Comparison of ENCODE assay signal across 25 cellular contexts in genomic region chr22:27564806-27565205, GRCh38.
DNase-seq lines count a peak whose midpoint lies in the region; ATAC-seq and TF ChIP-seq lines count a peak whose summit lies in the region.
"Had no signal": no experiment of that assay in that cellular context is flagged by ENCODE, and none has a peak within 500 bp of the region (broad histone marks: within the 10 kb centered on the region; RNA-seq: fewer than 3 reads in every experiment).

No MANE protein-coding gene starts in this region.

- ATAC-seq in GM18870 (IDR thresholded peaks at IDR 0.05; ENCODE audit: unreplicated experiment), result no peak
- ATAC-seq in GM21825 (IDR thresholded peaks at IDR 0.05; ENCODE audit: unreplicated experiment), result no peak
- ATAC-seq: A549, K562 had no signal

- H3K23ac ChIP-seq in neuronal stem cell (ENCODE audit: low read depth, low read length, poor library complexity), result no peak overlapping the region

- peak overlapping the region; percentile 1 for H3K9ac ChIP-seq in neuronal stem cell (ENCODE audit: low read depth, low read length, poor library complexity)
- H3K9ac ChIP-seq: BLaER1 treated with 17β-estradiol and CSF1 and Interleukin-3, amounts not matched to agents 10 nM and 100 nM had no signal

- no peak overlapping the region for H2AK5ac ChIP-seq in neuronal stem cell (ENCODE audit: low read depth, low read length)

- H3K27ac Mint-ChIP-seq in MCF 10A (ENCODE audit: low read depth, unreplicated experiment), result no peak overlapping the region
- H3K27ac Mint-ChIP-seq: CD4-positive, alpha-beta T cell had no signal

- H3K4me3 Mint-ChIP-seq in MCF 10A (ENCODE audit: unreplicated experiment), result no peak overlapping the region
- H3K4me3 Mint-ChIP-seq: CD4-positive, alpha-beta T cell had no signal

- H4K8ac ChIP-seq in neuronal stem cell (ENCODE audit: low read depth, low read length), result no peak overlapping the region

- H3K27me3 ChIP-seq in breast epithelium, result no peaks in the 10 kb centered on the region
- H3K27me3 ChIP-seq in neuronal stem cell (ENCODE audit: control insufficient read depth in 3 of 3, insufficient read depth in 3 of 3, low read depth in 1 of 3, low read length in 3 of 3), result no peaks in the 10 kb centered on the region
- H3K27me3 ChIP-seq: BLaER1 treated with 17β-estradiol and CSF1 and Interleukin-3, amounts not matched to agents 10 nM and 100 nM; MG63 had no signal

- H2BK5ac ChIP-seq in neuronal stem cell (ENCODE audit: low read length), result no peak overlapping the region

- H3K79me1 ChIP-seq in neuronal stem cell (ENCODE audit: low read depth, low read length), result no peaks in the 10 kb centered on the region

- no peak overlapping the region for H3K4me2 ChIP-seq in neuronal stem cell (ENCODE audit: insufficient read depth, low read length, poor library complexity, severe bottlenecking)
- H3K4me2 ChIP-seq: A549; BLaER1 treated with 17β-estradiol and CSF1 and Interleukin-3, amounts not matched to agents 10 nM and 100 nM had no signal

- TF ChIP-seq CTCF in MCF 10A (IDR thresholded peaks at IDR 0.05; ENCODE audit: unreplicated experiment) (no peak), breast epithelium (IDR thresholded peaks at IDR 0.05) (no peak), epithelial cell of esophagus (IDR thresholded peaks at IDR 0.05; ENCODE audit: insufficient read depth, low read depth, low read length, missing control alignments) (no peak)

- CTCF ChIA-PET in MCF 10A (lab: Yijun Ruan, JAX), result interaction anchor here (0.6 kb wide), 1 partner anchor 127 kb away, joined by 3 read pairs; no protein-coding TSS in a partner anchor

- H3K27me3 Mint-ChIP-seq in MCF 10A (ENCODE audit: insufficient read depth, unreplicated experiment), result peaks cover 16% of the 10 kb centered on the region

- H3K9me3 Mint-ChIP-seq in MCF 10A (ENCODE audit: unreplicated experiment), result peaks cover 7% of the 10 kb centered on the region
- H3K9me3 Mint-ChIP-seq: CD4-positive, alpha-beta T cell had no signal

- H2BK15ac ChIP-seq in neuronal stem cell (ENCODE audit: low read length), result no peak overlapping the region

- no peaks in the 10 kb centered on the region for H3K4me1 ChIP-seq in breast epithelium
- peaks cover 5 to 23% of the 10 kb centered on the region in 2 donors for H3K4me1 ChIP-seq in neuronal stem cell (ENCODE audit: control insufficient read depth in 2 of 2, insufficient read depth in 1 of 2, low read depth in 1 of 2, low read length in 2 of 2)
- H3K4me1 ChIP-seq: A549 had no signal

- BruUV-seq in MCF 10A (replicated peaks; lab: Mats Ljungman, UMichigan), result no TSS peak

- H3K18ac ChIP-seq in neuronal stem cell (ENCODE audit: low read length), result peak overlapping the region; percentile 6

- H3K27ac ChIP-seq in breast epithelium (no peak overlapping the region), neuronal stem cell (replicated peaks; ENCODE audit: low read length) (no peak overlapping the region)
- H3K27ac ChIP-seq: A549; BLaER1 treated with 17β-estradiol and CSF1 and Interleukin-3, amounts not matched to agents 10 nM and 100 nM; SJSA1 had no signal

- no peak overlapping the region for H4K91ac ChIP-seq in neuronal stem cell (ENCODE audit: low read depth, low read length, poor library complexity)

- H2BK12ac ChIP-seq in neuronal stem cell (ENCODE audit: low read length), result no peak overlapping the region

- TF ChIP-seq POLR2A in breast epithelium (IDR thresholded peaks at IDR 0.05), result no peak

- no peak overlapping the region for H2AFZ ChIP-seq in neuronal stem cell (ENCODE audit: low read length)

- DNase-seq in MCF 10A (ENCODE audit: unreplicated experiment), result peak; percentile 4
- no peak for DNase-seq in breast epithelium (ENCODE audit: low spot score in 2 of 2)
- DNase-seq in epithelial cell of esophagus (ENCODE audit: low read depth), result peak; percentile 70
- no peak for DNase-seq in neuronal stem cell (ENCODE audit: low spot score)
- DNase-seq in hepatic stellate cell (ENCODE audit: low spot score), result no peak
- DNase-seq: AML-193; CD4-positive, alpha-beta T cell; HCEC 1CT; Kasumi-1; MG63; NCI-H1417; NCI-H1694; NCI-H2029 treated with DMSO at 0.1 percent for 48 hours; NCI-H2171; NCI-H226; NCI-H524; NCI-H748 treated with DMSO at 0.1 percent for 48 hours; Right ventricle myocardium superior; RPMI8226 had no signal

- H2BK120ac ChIP-seq in neuronal stem cell (ENCODE audit: low read depth, low read length), result no peak overlapping the region

- H3K36me3 Mint-ChIP-seq in MCF 10A (ENCODE audit: insufficient read depth, unreplicated experiment), result no peaks in the 10 kb centered on the region

- H3K9me3 ChIP-seq in breast epithelium (no peaks in the 10 kb centered on the region), neuronal stem cell (replicated peaks in 1 of 2; ENCODE audit: control insufficient read depth in 2 of 2, insufficient read depth in 1 of 2, low read depth in 1 of 2, low read length in 2 of 2) (peaks cover 2 to 4% of the 10 kb centered on the region in 2 donors)
- H3K9me3 ChIP-seq: A549, MG63 had no signal

- H3K4me3 ChIP-seq in breast epithelium (no peak overlapping the region), epithelial cell of esophagus (ENCODE audit: low read length) (no peak overlapping the region), neuronal stem cell (ENCODE audit: low read length in 2 of 2) (no peak overlapping the region)
- H3K4me3 ChIP-seq: A549; BLaER1 treated with 17β-estradiol and CSF1 and Interleukin-3, amounts not matched to agents 10 nM and 100 nM; K562; MG63; SJSA1 had no signal

- no peak overlapping the region for H3K14ac ChIP-seq in neuronal stem cell (ENCODE audit: low read length)

- no peaks in the 10 kb centered on the region for H3K4me1 Mint-ChIP-seq in MCF 10A (ENCODE audit: insufficient read depth, unreplicated experiment)

- POLR2A ChIA-PET in MCF 10A (lab: Yijun Ruan, JAX), result no interaction called here

- H3K4ac ChIP-seq in neuronal stem cell (ENCODE audit: low read length), result no peak overlapping the region

- intact Hi-C loops in MCF 10A (cut with micrococcal nuclease), result no loop called here
- intact Hi-C loops in breast epithelium (cut with DNase I; ENCODE audit: low total_unique reads), result no loop called here

- WGBS in neuronal stem cell (ENCODE audit: extremely low coverage in 2 of 2, insufficient read length in 2 of 2, insufficient replicate concordance in 1 of 2), 2 donors, result no CpG with 5 or more reads among the region's 2 CpGs

- H3K36me3 ChIP-seq in breast epithelium, result no peaks in the 10 kb centered on the region
- H3K36me3 ChIP-seq in neuronal stem cell (replicated peaks in 1 of 2; ENCODE audit: control insufficient read depth in 2 of 2, insufficient read depth in 2 of 2, low read length in 2 of 2), result no peaks in the 10 kb centered on the region
- H3K36me3 ChIP-seq: BLaER1 treated with 17β-estradiol and CSF1 and Interleukin-3, amounts not matched to agents 10 nM and 100 nM; MG63; SJSA1 had no signal

Comparison
In these comparisons a context has a peak if more than half of its experiments do, and no peak if none do; other contexts are left out.
1. DNase-seq: peak in MCF 10A (single experiment) and epithelial cell of esophagus (single experiment); none in breast epithelium (0 of 2), neuronal stem cell (single experiment) and hepatic stellate cell (single experiment).